1 cellular context compared by ENCODE assay signal in the genomic region with DNA sequence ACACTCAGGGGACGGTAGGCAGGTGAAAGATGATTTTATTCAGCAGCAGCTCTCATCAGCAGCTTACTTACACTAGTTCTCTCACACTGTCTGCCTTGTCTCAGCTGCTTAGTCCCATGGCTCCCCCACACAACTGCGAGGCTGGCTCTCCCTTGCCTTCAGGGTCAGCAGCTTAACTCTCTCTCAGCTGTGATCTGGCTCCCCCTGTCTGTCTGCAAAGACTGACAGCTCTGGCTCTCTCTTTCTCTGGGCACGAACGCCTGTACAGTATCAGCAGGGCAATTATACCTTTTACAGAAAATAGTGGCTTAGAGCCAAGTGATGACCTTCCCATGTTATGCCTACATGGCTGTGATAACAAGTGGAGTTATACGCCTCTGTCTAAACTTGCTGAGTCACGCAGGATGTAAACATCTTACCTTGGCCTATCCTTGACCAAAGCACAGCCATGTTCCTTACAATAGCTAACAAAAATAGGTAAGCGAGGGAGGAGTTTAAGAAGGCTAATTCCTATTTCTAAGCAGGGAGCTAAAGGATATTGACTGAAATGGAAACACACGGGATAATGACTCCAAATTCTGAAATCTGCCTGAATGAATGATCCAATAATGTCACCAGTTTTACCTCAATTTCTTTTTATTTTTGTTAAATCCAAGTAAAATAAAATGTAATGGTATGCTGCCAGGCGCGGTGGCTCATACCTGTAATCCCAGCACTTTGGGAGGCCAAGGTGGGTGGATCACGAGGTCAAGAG.
TF ChIP-seq lines count a peak whose summit lies in the region.

No MANE protein-coding gene starts in this region.

TF ChIP-seq in HEK293, 187 proteins besides CTCF, POLR2A, EP300 and RAD21:
- TF ChIP-seq ZNF23 (tag by site-specific recombination; IDR thresholded peaks at IDR 0.05; ENCODE audit: borderline replicate concordance) (no peak), ZNF707 (tag by site-specific recombination; IDR thresholded peaks at IDR 0.05) (no peak), ZNF830 (tag by site-specific recombination; IDR thresholded peaks at IDR 0.05; ENCODE audit: low read depth) (no peak), ZNF776 (tag by site-specific recombination; IDR thresholded peaks at IDR 0.05; ENCODE audit: borderline replicate concordance) (no peak), ZNF24 (tag by site-specific recombination; IDR thresholded peaks at IDR 0.05) (no peak), PRDM1 (tag by site-specific recombination; IDR thresholded peaks at IDR 0.05) (peak; percentile 14; the same call in 1 of the 2 replicates), ZNF621 (tag by site-specific recombination; IDR thresholded peaks at IDR 0.05) (no peak), ZNF530 (tag by site-specific recombination; IDR thresholded peaks at IDR 0.05; ENCODE audit: low read depth) (no peak), ZNF184 (tag by site-specific recombination; IDR thresholded peaks at IDR 0.05) (no peak), GLI2 (tag by site-specific recombination; IDR thresholded peaks at IDR 0.05; ENCODE audit: borderline replicate concordance, low read depth) (no peak), ZNF664 (tag by site-specific recombination; IDR thresholded peaks at IDR 0.05) (no peak), ZNF501 (tag by site-specific recombination; IDR thresholded peaks at IDR 0.05) (0 out of 2 replicates have a peak, but pooled peaks have one; percentile 34), ZNF426 (tag by site-specific recombination; IDR thresholded peaks at IDR 0.05) (no peak), REST (tag by site-specific recombination; IDR thresholded peaks at IDR 0.05) (no peak), ZNF423 (tag by site-specific recombination; IDR thresholded peaks at IDR 0.05) (no peak), ZNF248 (tag by site-specific recombination; IDR thresholded peaks at IDR 0.05) (no peak), ZNF211 (tag by site-specific recombination; IDR thresholded peaks at IDR 0.05; ENCODE audit: low read depth) (no peak), ZNF138 (tag by site-specific recombination; IDR thresholded peaks at IDR 0.05; ENCODE audit: borderline replicate concordance) (no peak), HIC1 (tag by site-specific recombination; IDR thresholded peaks at IDR 0.05) (no peak), ZNF354C (tag by site-specific recombination; IDR thresholded peaks at IDR 0.05; ENCODE audit: borderline replicate concordance, low read depth) (no peak), ZFP37 (tag by site-specific recombination; IDR thresholded peaks at IDR 0.05) (no peak), GLIS1 (tag by site-specific recombination; IDR thresholded peaks at IDR 0.05) (no peak), ZBTB11 (tag by site-specific recombination; conservative IDR thresholded peaks at IDR 0.05; ENCODE audit: low read depth) (no peak), ZNF10 (tag by site-specific recombination; IDR thresholded peaks at IDR 0.05) (no peak), ZNF558 (tag by site-specific recombination; IDR thresholded peaks at IDR 0.05) (no peak), TRIM28 (IDR thresholded peaks at IDR 0.05; ENCODE audit: borderline replicate concordance, low read length) (no peak), SP3 (tag by site-specific recombination; IDR thresholded peaks at IDR 0.05) (no peak), SETDB1 (IDR thresholded peaks at IDR 0.05; ENCODE audit: insufficient read length, low read length) (no peak), ZBTB48 (tag by site-specific recombination; IDR thresholded peaks at IDR 0.05) (no peak), ZNF433 (tag by site-specific recombination; IDR thresholded peaks at IDR 0.05; ENCODE audit: low read depth) (no peak), ZNF169 (tag by site-specific recombination; IDR thresholded peaks at IDR 0.05) (no peak), ZNF654 (tag by site-specific recombination; IDR thresholded peaks at IDR 0.05; ENCODE audit: low read depth) (peak; percentile 32; the same call in 1 of the 2 replicates), ZNF488 (tag by site-specific recombination; IDR thresholded peaks at IDR 0.05) (no peak), ZNF600 (tag by site-specific recombination; IDR thresholded peaks at IDR 0.05) (peak; percentile 43; the same call in 1 of the 2 replicates), ZBTB20 (tag by site-specific recombination; IDR thresholded peaks at IDR 0.05) (no peak), ZNF701 (tag by site-specific recombination; IDR thresholded peaks at IDR 0.05) (no peak), ZNF76 (tag by site-specific recombination; IDR thresholded peaks at IDR 0.05; ENCODE audit: borderline replicate concordance, low read depth) (no peak), ZBTB17 (tag by site-specific recombination; IDR thresholded peaks at IDR 0.05) (peak; percentile 66), ZNF544 (tag by site-specific recombination; IDR thresholded peaks at IDR 0.05) (no peak), ZNF513 (tag by site-specific recombination; IDR thresholded peaks at IDR 0.05) (no peak), ZNF596 (tag by site-specific recombination; IDR thresholded peaks at IDR 0.05) (peak; percentile 64), ZNF221 (tag by site-specific recombination; IDR thresholded peaks at IDR 0.05; ENCODE audit: borderline replicate concordance) (no peak)
- TF ChIP-seq, protein P1, sequence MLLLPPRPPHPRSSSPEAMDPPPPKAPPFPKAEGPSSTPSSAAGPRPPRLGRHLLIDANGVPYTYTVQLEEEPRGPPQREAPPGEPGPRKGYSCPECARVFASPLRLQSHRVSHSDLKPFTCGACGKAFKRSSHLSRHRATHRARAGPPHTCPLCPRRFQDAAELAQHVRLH (tag by site-specific recombination; IDR thresholded peaks at IDR 0.05): no peak
- TF ChIP-seq, protein P2, sequence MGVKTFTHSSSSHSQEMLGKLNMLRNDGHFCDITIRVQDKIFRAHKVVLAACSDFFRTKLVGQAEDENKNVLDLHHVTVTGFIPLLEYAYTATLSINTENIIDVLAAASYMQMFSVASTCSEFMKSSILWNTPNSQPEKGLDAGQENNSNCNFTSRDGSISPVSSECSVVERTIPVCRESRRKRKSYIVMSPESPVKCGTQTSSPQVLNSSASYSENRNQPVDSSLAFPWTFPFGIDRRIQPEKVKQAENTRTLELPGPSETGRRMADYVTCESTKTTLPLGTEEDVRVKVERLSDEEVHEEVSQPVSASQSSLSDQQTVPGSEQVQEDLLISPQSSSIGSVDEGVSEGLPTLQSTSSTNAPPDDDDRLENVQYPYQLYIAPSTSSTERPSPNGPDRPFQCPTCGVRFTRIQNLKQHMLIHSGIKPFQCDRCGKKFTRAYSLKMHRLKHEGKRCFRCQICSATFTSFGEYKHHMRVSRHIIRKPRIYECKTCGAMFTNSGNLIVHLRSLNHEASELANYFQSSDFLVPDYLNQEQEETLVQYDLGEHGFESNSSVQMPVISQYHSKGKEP (tag by site-specific recombination; IDR thresholded peaks at IDR 0.05): no peak
- TF ChIP-seq, protein P3, sequence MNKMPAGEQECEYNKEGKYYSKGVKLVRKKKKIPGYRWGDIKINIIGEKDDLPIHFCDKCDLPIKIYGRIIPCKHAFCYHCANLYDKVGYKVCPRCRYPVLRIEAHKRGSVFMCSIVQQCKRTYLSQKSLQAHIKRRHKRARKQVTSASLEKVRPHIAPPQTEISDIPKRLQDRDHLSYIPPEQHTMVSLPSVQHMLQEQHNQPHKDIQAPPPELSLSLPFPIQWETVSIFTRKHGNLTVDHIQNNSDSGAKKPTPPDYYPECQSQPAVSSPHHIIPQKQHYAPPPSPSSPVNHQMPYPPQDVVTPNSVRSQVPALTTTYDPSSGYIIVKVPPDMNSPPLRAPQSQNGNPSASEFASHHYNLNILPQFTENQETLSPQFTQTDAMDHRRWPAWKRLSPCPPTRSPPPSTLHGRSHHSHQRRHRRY (tag by site-specific recombination; IDR thresholded peaks at IDR 0.05): no peak
